In the genomic region with DNA sequence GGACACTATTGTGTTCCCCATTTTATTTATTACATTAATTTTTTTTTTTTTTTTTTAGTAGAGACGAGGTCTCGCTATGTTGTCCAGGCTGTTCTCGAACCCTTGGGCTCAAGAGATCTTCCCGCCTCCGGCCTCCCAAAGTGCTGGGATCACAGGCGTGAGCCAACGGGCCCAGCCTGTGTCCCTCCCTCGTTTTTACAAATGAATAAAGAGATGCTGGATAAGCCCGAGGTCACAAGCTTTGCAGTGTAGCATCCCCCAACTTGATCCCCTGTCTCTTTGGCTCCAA, we compare ENCODE assay signal across 8 cellular contexts. TPM values are rescaled to one million over a fixed set of nuclear protein-coding genes. Genes with fewer than 3 reads are reported as not detected.
DNase-seq lines count a peak whose midpoint lies in the region; ATAC-seq, FAIRE-seq and TF ChIP-seq lines count a peak whose summit lies in the region.

No MANE protein-coding gene starts in this region.

- H4K20me1 ChIP-seq in SU-DHL-6 (ENCODE audit: low read depth, low read length), result no peaks in the 10 kb centered on the region

- H3K79me2 ChIP-seq in SU-DHL-6 (ENCODE audit: insufficient read depth, low read length), result peaks cover 5% of the 10 kb centered on the region; the same call in 1 of the 2 replicates

- TF ChIP-seq CTCF in GM12864 (IDR thresholded peaks at IDR 0.05; ENCODE audit: low read depth, low read length, missing control alignments) (no peak), SU-DHL-6 (IDR thresholded peaks at IDR 0.05; ENCODE audit: insufficient read depth, low read length, poor library complexity, severe bottlenecking) (no peak), fibroblast of the aortic adventitia (IDR thresholded peaks at IDR 0.05; ENCODE audit: insufficient read depth, low read length) (no peak)

- ATAC-seq in GM18511 (IDR thresholded peaks at IDR 0.05; ENCODE audit: unreplicated experiment), result no peak

- H3K9ac ChIP-seq in SU-DHL-6 (ENCODE audit: low read length), result peak overlapping the region; percentile 75
- peak overlapping the region; percentile 45 for H3K9ac ChIP-seq in rectal smooth muscle tissue (ENCODE audit: low read length)

- H3K36me3 ChIP-seq in SU-DHL-6 (ENCODE audit: low read length), result no peaks in the 10 kb centered on the region; the same call in 1 of the 2 replicates
- no peaks in the 10 kb centered on the region for H3K36me3 ChIP-seq in rectal smooth muscle tissue (ENCODE audit: control insufficient read depth, insufficient read depth, low read length)

- peak overlapping the region; percentile 62 for H3K4me3 ChIP-seq in GM12864 (ENCODE audit: low read depth, low read length)
- peak overlapping the region; percentile 79 for H3K4me3 ChIP-seq in SU-DHL-6 (ENCODE audit: insufficient read depth, low read length, poor library complexity, severe bottlenecking)
- H3K4me3 ChIP-seq in fibroblast of the aortic adventitia (ENCODE audit: low read depth, low read length), result peak overlapping the region; percentile 68
- H3K4me3 ChIP-seq in rectal smooth muscle tissue (ENCODE audit: low read length), result peak overlapping the region; percentile 78

- FAIRE-seq in frontal cortex (lab: Jason Lieb, UNC), result no peak

- DNase-seq in GM12864 (ENCODE audit: low read depth) (no peak), fibroblast of the aortic adventitia (ENCODE audit: low read depth) (no peak), H4 (ENCODE audit: low spot score) (no peak), frontal cortex (ENCODE audit: low spot score in 2 of 2) (no peak)
- DNase-seq in activated CD8-positive, alpha-beta memory T cell treated with anti-CD3 and anti-CD28 coated beads, Interleukin-2, amount 50 U/mL, for 4 hours, result no peak

- peak overlapping the region; percentile 97 for H3K4me2 ChIP-seq in SU-DHL-6 (ENCODE audit: low read depth, low read length, poor library complexity, severe bottlenecking)

- H3K9me3 ChIP-seq in SU-DHL-6 (ENCODE audit: insufficient read depth, low read length), result no peaks in the 10 kb centered on the region

- no peaks in the 10 kb centered on the region for H3K27me3 ChIP-seq in SU-DHL-6 (ENCODE audit: low read length)
- H3K27me3 ChIP-seq in rectal smooth muscle tissue (ENCODE audit: control insufficient read depth, insufficient read depth, low read length), result no peaks in the 10 kb centered on the region

- peaks cover 14% of the 10 kb centered on the region for H3F3A ChIP-seq in SU-DHL-6 (ENCODE audit: insufficient read depth)

- H3K9me2 ChIP-seq in SU-DHL-6 (replicated peaks; ENCODE audit: insufficient read depth, low read length), result no peaks in the 10 kb centered on the region

- H2AFZ ChIP-seq in SU-DHL-6 (ENCODE audit: low read depth, low read length, severe bottlenecking), result peak overlapping the region; percentile 98

- H3K27ac ChIP-seq in SU-DHL-6 (ENCODE audit: low read depth, low read length) (peak overlapping the region; percentile 70), rectal smooth muscle tissue (ENCODE audit: low read depth, low read length) (no peak overlapping the region)

- H3K4me1 ChIP-seq in rectal smooth muscle tissue (ENCODE audit: control insufficient read depth, insufficient read depth, low read length), result peaks cover 16% of the 10 kb centered on the region

RNA-seq across cellular contexts. Expression of gene MTFP1, which starts 0.3 kb away (rescaled TPM):
- total RNA-seq in fibroblast of the aortic adventitia (ENCODE audit: low replicate concordance) (0.98 and 5.9 TPM in 2 replicates), frontal cortex (0.41 TPM)
- 45.6 and 47.0 TPM in 2 replicates for total RNA-seq in H4 (2014; rRNA removed; shearing (Covaris generic))

RNA-seq across cellular contexts. Expression of gene SEC14L2, which starts 28.5 kb away (rescaled TPM):
- total RNA-seq in fibroblast of the aortic adventitia (ENCODE audit: low replicate concordance), result 5.8 and 14.8 TPM in 2 replicates
- total RNA-seq in H4 (2014; rRNA removed; shearing (Covaris generic)), result 2.4 and 7.8 TPM in 2 replicates
- total RNA-seq in frontal cortex, result 6.5 TPM

RNA-seq across cellular contexts. Expression of gene RNF215, which starts 38.1 kb away (rescaled TPM):
- 9.1 and 13.0 TPM in 2 replicates for total RNA-seq in fibroblast of the aortic adventitia (ENCODE audit: low replicate concordance)
- 5.1 and 6.4 TPM in 2 replicates for total RNA-seq in H4 (2014; rRNA removed; shearing (Covaris generic))
- 22.4 TPM for total RNA-seq in frontal cortex

RNA-seq across cellular contexts. Expression of gene SEC14L3, which starts 46.5 kb away (rescaled TPM):
- total RNA-seq in fibroblast of the aortic adventitia (ENCODE audit: low replicate concordance) (not detected in 2 replicates), frontal cortex (not detected)
- not detected in 2 replicates for total RNA-seq in H4 (2014; rRNA removed; shearing (Covaris generic))
